ENCODE assay signal across 27 cellular contexts in genomic region chr1:160404094-160404493, GRCh38. TPM values are rescaled to one million over a fixed set of nuclear protein-coding genes. Genes with fewer than 3 reads are reported as not detected.
DNase-seq lines count a peak whose midpoint lies in the region; ATAC-seq and TF ChIP-seq lines count a peak whose summit lies in the region.
"Had no signal": no experiment of that assay in that cellular context is flagged by ENCODE, and none has a peak within 500 bp of the region (broad histone marks: within the 10 kb centered on the region; RNA-seq: fewer than 3 reads in every experiment).

No MANE protein-coding gene starts in this region.

- H2AFZ ChIP-seq in OCI-LY7 (ENCODE audit: low read length), result no peak overlapping the region
- no peak overlapping the region for H2AFZ ChIP-seq in neural progenitor cell (replicated peaks)

- H4K20me1 ChIP-seq in OCI-LY7 (ENCODE audit: insufficient read depth, low read length) (no peaks in the 10 kb centered on the region), neural progenitor cell (ENCODE audit: low read depth) (peaks cover 57% of the 10 kb centered on the region)

- H3K4me3 Mint-ChIP-seq in neural progenitor cell, result peak overlapping the region; percentile 19
- H3K4me3 Mint-ChIP-seq: IgD-negative memory B cell; stimulated activated effector memory CD8-positive, alpha-beta T cell treated with anti-CD3 and anti-CD28 coated beads, Interleukin-12 subunit alpha, Interleukin-12 subunit beta, amount 100 ng/mL, for 72 hours had no signal

- CTCF ChIA-PET in HEK293 (lab: Yijun Ruan, JAX) (interaction anchor here (0.6 kb wide), 1 partner anchor 512 kb away, joined by 3 read pairs; no protein-coding TSS in a partner anchor), OCI-LY7 (lab: Charles Lee; ENCODE audit: unreplicated experiment) (no interaction called here)

- TF ChIP-seq CTCF in HEK293 (tag by site-specific recombination; IDR thresholded peaks at IDR 0.05) (no peak), OCI-LY7 (conservative IDR thresholded peaks at IDR 0.05; ENCODE audit: low read length) (no peak), epithelial cell of esophagus (IDR thresholded peaks at IDR 0.05; ENCODE audit: insufficient read depth, low read depth, low read length, missing control alignments) (no peak), neural progenitor cell (IDR thresholded peaks at IDR 0.05) (no peak)

- no peak for ATAC-seq in left colon
- ATAC-seq in GM19035 (IDR thresholded peaks at IDR 0.05; ENCODE audit: unreplicated experiment), result no peak
- ATAC-seq: left lung; stimulated activated effector memory CD8-positive, alpha-beta T cell treated with anti-CD3 and anti-CD28 coated beads, Interleukin-12 subunit alpha, Interleukin-12 subunit beta, amount 100 ng/mL, for 72 hours had no signal

- peak overlapping the region; percentile 18 for H3K27ac Mint-ChIP-seq in neural progenitor cell
- H3K27ac Mint-ChIP-seq: stimulated activated effector memory CD8-positive, alpha-beta T cell treated with anti-CD3 and anti-CD28 coated beads, Interleukin-12 subunit alpha, Interleukin-12 subunit beta, amount 100 ng/mL, for 72 hours had no signal

- DNase-seq in OCI-LY7 (ENCODE audit: low spot score) (peak; percentile 47), epithelial cell of esophagus (ENCODE audit: low read depth) (no peak), neural progenitor cell (ENCODE audit: low spot score) (no peak), epidermal melanocyte (ENCODE audit: insufficient read length, low spot score) (no peak), left colon (no peak)
- DNase-seq in central memory CD4-positive, alpha-beta T cell, result no peak
- DNase-seq: activated CD4-positive, alpha-beta T cell treated with anti-CD3 and anti-CD28 coated beads, Interleukin-2, amount 50 U/mL, for 48 hours; activated naive CD4-positive, alpha-beta T cell; brain microvascular endothelial cell; C1 segment of cervical spinal cord; DMS53; hypothalamus; left lung; NCI-H1092 treated with DMSO at 0.1 percent for 48 hours; NCI-H187; NCI-H510A treated with DMSO at 0.1 percent for 48 hours; SK-N-SH; stimulated activated CD4-positive, alpha-beta T cell treated with anti-CD3 and anti-CD28 coated beads, Interleukin-4, amount 100 ng/mL, for 4 hours; substantia nigra had no signal

- no peaks in the 10 kb centered on the region for H3K27me3 ChIP-seq in neural progenitor cell

- H3K9me3 Mint-ChIP-seq in neural progenitor cell, result no peaks in the 10 kb centered on the region
- H3K9me3 Mint-ChIP-seq: IgD-negative memory B cell; stimulated activated effector memory CD8-positive, alpha-beta T cell treated with anti-CD3 and anti-CD28 coated beads, Interleukin-12 subunit alpha, Interleukin-12 subunit beta, amount 100 ng/mL, for 72 hours had no signal

- H3F3A ChIP-seq in neural progenitor cell (ENCODE audit: low read depth), result peaks cover 15% of the 10 kb centered on the region

- no peaks in the 10 kb centered on the region for H3K36me3 ChIP-seq in HEK293 (ENCODE audit: control insufficient read depth in 2 of 2, insufficient read depth in 1 of 2, low read length in 2 of 2)
- no peaks in the 10 kb centered on the region for H3K36me3 ChIP-seq in OCI-LY7 (ENCODE audit: insufficient read depth, low read length)
- no peaks in the 10 kb centered on the region for H3K36me3 ChIP-seq in neural progenitor cell
- H3K36me3 ChIP-seq: brain microvascular endothelial cell, left lung had no signal

- H3K36me3 Mint-ChIP-seq in neural progenitor cell, result peaks cover 33% of the 10 kb centered on the region
- H3K36me3 Mint-ChIP-seq: IgD-negative memory B cell; stimulated activated effector memory CD8-positive, alpha-beta T cell treated with anti-CD3 and anti-CD28 coated beads, Interleukin-12 subunit alpha, Interleukin-12 subunit beta, amount 100 ng/mL, for 72 hours had no signal

- intact Hi-C loops in OCI-LY7 (cut with micrococcal nuclease; ENCODE audit: unreplicated experiment), result no loop called here
- intact Hi-C loops in left colon (cut with DNase I, micrococcal nuclease), result no loop called here

- peaks cover 85% of the 10 kb centered on the region for H3K4me1 Mint-ChIP-seq in neural progenitor cell

- H3K9me2 ChIP-seq in OCI-LY7 (ENCODE audit: insufficient read depth, low read length), result no peaks in the 10 kb centered on the region
- H3K9me2 ChIP-seq: SK-N-SH had no signal

- peaks cover 3% of the 10 kb centered on the region for H3K27me3 Mint-ChIP-seq in neural progenitor cell (ENCODE audit: insufficient read depth, low read depth)
- H3K27me3 Mint-ChIP-seq: IgD-negative memory B cell had no signal

- H3K4me3 ChIP-seq in HEK293 (ENCODE audit: low read depth, low read length) (no peak overlapping the region), OCI-LY7 (ENCODE audit: low read depth, low read length, poor library complexity, severe bottlenecking) (no peak overlapping the region), epithelial cell of esophagus (ENCODE audit: low read length) (peak overlapping the region; percentile 31), neural progenitor cell (peak overlapping the region; percentile 100)
- H3K4me3 ChIP-seq: left lung had no signal

- H3K27ac ChIP-seq in HEK293 (ENCODE audit: extremely low read depth, low read depth, low read length), result no peak overlapping the region
- H3K27ac ChIP-seq in OCI-LY7 (ENCODE audit: low read depth, low read length, poor library complexity, severe bottlenecking), result no peak overlapping the region
- no peak overlapping the region for H3K27ac ChIP-seq in neural progenitor cell
- H3K27ac ChIP-seq: brain microvascular endothelial cell, epithelial cell of prostate, left lung had no signal

- H3K4me1 ChIP-seq in HEK293 (ENCODE audit: control insufficient read depth, insufficient read depth, low read length) (no peaks in the 10 kb centered on the region), OCI-LY7 (ENCODE audit: insufficient read depth, low read length, poor library complexity, severe bottlenecking) (peaks cover 16% of the 10 kb centered on the region), neural progenitor cell (peaks cover 75% of the 10 kb centered on the region)

- H3K9ac ChIP-seq in neural progenitor cell, result no peak overlapping the region
- H3K9ac ChIP-seq: SK-N-SH had no signal

- H3K9me3 ChIP-seq in HEK293 (ENCODE audit: control insufficient read depth, insufficient read depth, low read depth, low read length) (no peaks in the 10 kb centered on the region), OCI-LY7 (ENCODE audit: low read length) (no peaks in the 10 kb centered on the region), neural progenitor cell (ENCODE audit: low read depth) (no peaks in the 10 kb centered on the region)
- H3K9me3 ChIP-seq: left lung, SK-N-SH had no signal

- peak overlapping the region; percentile 2; the same call in 1 of the 2 replicates for H3K4me2 ChIP-seq in OCI-LY7 (ENCODE audit: low read length)
- H3K4me2 ChIP-seq in neural progenitor cell, result peak overlapping the region; percentile 98
- H3K4me2 ChIP-seq: SK-N-SH had no signal

- BruUV-seq in OCI-LY7 (replicated peaks; lab: Mats Ljungman, UMichigan), result no TSS peak

- POLR2A ChIA-PET in HEK293 (lab: Yijun Ruan, JAX) (no interaction called here), OCI-LY7 (lab: Charles Lee) (interaction anchor here (1.3 kb wide), 1 partner anchor 25 kb away, joined by 3 read pairs; no protein-coding TSS in a partner anchor)

- H3K79me2 ChIP-seq in OCI-LY7 (ENCODE audit: insufficient read depth, low read depth, low read length), result no peaks in the 10 kb centered on the region
- peaks cover 87% of the 10 kb centered on the region for H3K79me2 ChIP-seq in neural progenitor cell (ENCODE audit: low read depth)

TF ChIP-seq in HEK293, 187 proteins besides CTCF, POLR2A, EP300 and RAD21:
- TF ChIP-seq ZBTB20 (tag by site-specific recombination; IDR thresholded peaks at IDR 0.05), result peak; percentile 25; the same call in 1 of the 2 replicates
- no peak for TF ChIP-seq ZNF664 (tag by site-specific recombination; IDR thresholded peaks at IDR 0.05)

RNA-seq across cellular contexts. Expression of gene VANGL2, which starts 3.7 kb away (rescaled TPM):
- 1.5 and 2.6 TPM in 2 replicates for total RNA-seq in OCI-LY7 (2014; rRNA removed; shearing (Covaris generic))
- total RNA-seq in OCI-LY7 (2022) (1.5 and 2.9 TPM in 2 replicates), neural progenitor cell (ENCODE audit: low replicate concordance) (23.0 and 46.6 TPM in 2 replicates), left colon (1 to 10 TPM; 5.8 to 6.3 TPM)
- total RNA-seq: pulmonary artery endothelial cell; T-helper 1 cell treated with Interleukin-12 subunit alpha and Interleukin-12 subunit beta and Interleukin-4 antibody, amounts not matched to agents 30 ng/mL and 1 ng/mL, for 36 hours had no signal

RNA-seq across cellular contexts. Expression of gene NHLH1, which starts 37.2 kb away (rescaled TPM):
- 0.26 and 0.63 TPM in 2 replicates for total RNA-seq in OCI-LY7 (2014; rRNA removed; shearing (Covaris generic))
- total RNA-seq in OCI-LY7 (2022), result 0.65 and 0.68 TPM in 2 replicates
- total RNA-seq in neural progenitor cell (ENCODE audit: low replicate concordance), result 0.07 and 0.22 TPM in 2 replicates
- total RNA-seq in left colon, result under 1 TPM in 1 of 2 donors, not detected in 1; 0.20 TPM
- total RNA-seq: ureter had no signal

Comparison
In these comparisons a context has a peak if more than half of its experiments do, and no peak if none do; other contexts are left out.
1. H3K4me3 ChIP-seq: peak in epithelial cell of esophagus (single experiment) and neural progenitor cell (single experiment); none in HEK293 (single experiment) and OCI-LY7 (single experiment).